In genomic region chr10:103433858-103434257, GRCh38 we compare ENCODE assay signal across 23 cellular contexts. TPM values are rescaled to one million over a fixed set of nuclear protein-coding genes. Genes with fewer than 3 reads are reported as not detected.
DNase-seq lines count a peak whose midpoint lies in the region; ATAC-seq and TF ChIP-seq lines count a peak whose summit lies in the region.
"Had no signal": no experiment of that assay in that cellular context is flagged by ENCODE, and none has a peak within 500 bp of the region (broad histone marks: within the 10 kb centered on the region; RNA-seq: fewer than 3 reads in every experiment).

No MANE protein-coding gene starts in this region.

- H3K27me3 Mint-ChIP-seq in T-helper 17 cell: no peaks in the 10 kb centered on the region
- H3K27me3 Mint-ChIP-seq: activated naive CD8-positive, alpha-beta T cell treated with anti-CD3 and anti-CD28 coated beads for 36 hours; central memory CD8-positive, alpha-beta T cell; type B pancreatic cell had no signal

- ATAC-seq in T-helper 17 cell (no peak), sciatic nerve (peak; percentile 67), HG02938 (IDR thresholded peaks at IDR 0.05; ENCODE audit: unreplicated experiment) (no peak), GM21447 (IDR thresholded peaks at IDR 0.05; ENCODE audit: unreplicated experiment) (no peak)
- ATAC-seq: activated CD8-positive, alpha-beta T cell treated with anti-CD3 and anti-CD28 coated beads, Interleukin-2, amount 10 ng/mL, durations not matched to agents 7 days and 5 days; activated T-cell treated with anti-CD3 and anti-CD28 coated beads, Interleukin-2, amount 50 U/mL, for 72 hours; esophagus mucosa had no signal

- peak overlapping the region; percentile 43 for H3K27ac Mint-ChIP-seq in T-helper 17 cell
- H3K27ac Mint-ChIP-seq: activated naive CD8-positive, alpha-beta T cell treated with anti-CD3 and anti-CD28 coated beads for 36 hours; activated T-cell treated with anti-CD3 and anti-CD28 coated beads, Interleukin-2, amount 50 U/mL, for 72 hours; mesothelial cell of epicardium; type B pancreatic cell had no signal

- TF ChIP-seq CTCF in left ventricle myocardium inferior (IDR thresholded peaks at IDR 0.05; ENCODE audit: borderline replicate concordance): no peak

- H3K36me3 ChIP-seq in left ventricle myocardium inferior: peaks cover 88% of the 10 kb centered on the region

- peaks cover 22% of the 10 kb centered on the region for H3K4me1 Mint-ChIP-seq in T-helper 17 cell
- H3K4me1 Mint-ChIP-seq: mesothelial cell of epicardium had no signal

- peaks cover 8% of the 10 kb centered on the region for H3K4me1 ChIP-seq in left ventricle myocardium inferior

- intact Hi-C loops in left ventricle myocardium inferior (cut with micrococcal nuclease) (no loop called here), sciatic nerve (cut with DNase I) (no loop called here)

- no peak overlapping the region for H3K4me3 ChIP-seq in left ventricle myocardium inferior

- DNase-seq in CD1c-positive myeloid dendritic cell (ENCODE audit: extremely low spot score): peak; percentile 87
- DNase-seq in T-helper 17 cell: no peak
- peak; percentile 56 for DNase-seq in left ventricle myocardium inferior
- DNase-seq in sciatic nerve (ENCODE audit: low spot score): no peak
- DNase-seq in HuH-7 (ENCODE audit: low spot score): no peak
- no peak for DNase-seq in kidney tubule cell (ENCODE audit: low spot score)
- DNase-seq: activated CD8-positive, alpha-beta T cell treated with anti-CD3 and anti-CD28 coated beads, Interleukin-2, amount 10 ng/mL, durations not matched to agents 7 days and 5 days; activated naive CD8-positive, alpha-beta T cell treated with anti-CD3 and anti-CD28 coated beads for 36 hours; activated T-cell treated with anti-CD3 and anti-CD28 coated beads, Interleukin-2, amount 50 U/mL, for 72 hours; COR-L47; H7; islet precursor cell; NCI-H1092; NCI-H526; SIG-M5; stimulated activated naive CD4-positive, alpha-beta T cell treated with Interleukin-2 at 50 U/mL for 16 hours; T-helper 2 cell had no signal

- no peaks in the 10 kb centered on the region for H3K9me3 ChIP-seq in T-helper 17 cell (ENCODE audit: control insufficient read depth, low read length, poor library complexity, severe bottlenecking)
- no peaks in the 10 kb centered on the region for H3K9me3 ChIP-seq in left ventricle myocardium inferior (replicated peaks)

- peaks cover 10% of the 10 kb centered on the region for H3K36me3 Mint-ChIP-seq in T-helper 17 cell (ENCODE audit: low read depth)

- no peaks in the 10 kb centered on the region for H3K27me3 ChIP-seq in left ventricle myocardium inferior (ENCODE audit: low read depth)

- peak overlapping the region; percentile 33 for H3K27ac ChIP-seq in left ventricle myocardium inferior (replicated peaks)

- no peak overlapping the region for H3K4me3 Mint-ChIP-seq in T-helper 17 cell
- H3K4me3 Mint-ChIP-seq: activated CD8-positive, alpha-beta T cell treated with anti-CD3 and anti-CD28 coated beads, Interleukin-2, amount 10 ng/mL, durations not matched to agents 7 days and 5 days; activated naive CD8-positive, alpha-beta T cell treated with anti-CD3 and anti-CD28 coated beads for 36 hours; activated T-cell treated with anti-CD3 and anti-CD28 coated beads, Interleukin-2, amount 50 U/mL, for 72 hours; central memory CD8-positive, alpha-beta T cell; mesothelial cell of epicardium; type B pancreatic cell had no signal

RNA-seq across cellular contexts. Expression of gene CALHM2, which starts 18.3 kb away (rescaled TPM):
- total RNA-seq in T-helper 17 cell (10 to 100 TPM; 15.5 to 23.6 TPM), left ventricle myocardium inferior (11.3 TPM), sciatic nerve (46.3 TPM)

RNA-seq across cellular contexts. Expression of gene CALHM1, which starts 24.8 kb away (rescaled TPM):
- not detected for total RNA-seq in T-helper 17 cell
- total RNA-seq in left ventricle myocardium inferior: not detected
- total RNA-seq in sciatic nerve: not detected
- total RNA-seq: activated naive CD8-positive, alpha-beta T cell treated with anti-CD3 and anti-CD28 coated beads for 36 hours; activated T-cell treated with anti-CD3 and anti-CD28 coated beads, Interleukin-2, amount 50 U/mL, for 72 hours; mesothelial cell of epicardium had no signal

RNA-seq across cellular contexts. Expression of gene PDCD11, which starts 37.4 kb away (rescaled TPM):
- total RNA-seq in T-helper 17 cell (10 to 100 TPM; 18.7 to 29.7 TPM), left ventricle myocardium inferior (11.2 TPM), sciatic nerve (21.0 TPM)

RNA-seq across cellular contexts. Expression of gene ATP5MK, which starts 37.6 kb away (rescaled TPM):
- 100 to 1,000 TPM; 135 to 136 TPM for total RNA-seq in T-helper 17 cell
- total RNA-seq in left ventricle myocardium inferior: 1,231 TPM
- total RNA-seq in sciatic nerve: 195 TPM

RNA-seq across cellular contexts. Expression of gene CALHM3, which starts 45.2 kb away (rescaled TPM):
- total RNA-seq in T-helper 17 cell (not detected), left ventricle myocardium inferior (not detected), sciatic nerve (not detected)
- total RNA-seq: activated naive CD8-positive, alpha-beta T cell treated with anti-CD3 and anti-CD28 coated beads for 36 hours; activated T-cell treated with anti-CD3 and anti-CD28 coated beads, Interleukin-2, amount 50 U/mL, for 72 hours; esophagus mucosa; mesothelial cell of epicardium had no signal

Comparison
In these comparisons a context has a peak if more than half of its experiments do, and no peak if none do; other contexts are left out.
1. DNase-seq: peak in CD1c-positive myeloid dendritic cell (single experiment) and left ventricle myocardium inferior (single experiment); none in T-helper 17 cell (0 of 3), sciatic nerve (single experiment), HuH-7 (single experiment) and kidney tubule cell (single experiment).